Comparison of ENCODE assay signal across 29 cellular contexts in the genomic region with DNA sequence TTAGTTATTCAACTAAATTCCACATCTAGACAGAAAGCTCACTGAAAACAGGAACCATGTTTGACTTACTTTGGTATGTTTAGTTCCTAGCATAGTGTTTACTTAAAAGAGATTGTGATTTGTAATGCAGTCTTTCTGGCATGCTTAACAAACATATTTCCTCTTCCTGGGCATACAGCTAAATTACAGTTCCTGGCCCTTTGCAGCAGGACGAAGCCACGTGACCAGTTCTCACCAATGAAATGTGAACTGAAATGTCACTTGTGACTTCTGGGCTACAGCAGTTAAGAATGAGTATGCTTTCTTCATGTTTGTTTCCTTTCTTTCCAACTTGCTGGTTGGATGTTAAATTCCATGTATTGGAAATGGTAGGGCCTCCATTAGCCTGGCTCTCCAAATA.
A peak's percentile ranks its signal among the peaks of the same experiment; 100 is the strongest.
DNase-seq lines count a peak whose midpoint lies in the region; ATAC-seq, FAIRE-seq and TF ChIP-seq lines count a peak whose summit lies in the region.
"Had no signal": no experiment of that assay in that cellular context is flagged by ENCODE, and none has a peak within 500 bp of the region (broad histone marks: within the 10 kb centered on the region; RNA-seq: fewer than 3 reads in every experiment).

No MANE protein-coding gene starts in this region.

- TF ChIP-seq EP300 in HepG2 (IDR thresholded peaks at IDR 0.05; ENCODE audit: low read depth in 2 of 2, low read length in 2 of 2) (no peak), HepG2 (CRISPR knock-in tag; IDR thresholded peaks at IDR 0.05; ENCODE audit: borderline replicate concordance) (no peak)

- TF ChIP-seq CTCF in HepG2 (CRISPR knock-in tag; IDR thresholded peaks at IDR 0.05): no peak
- no peak for TF ChIP-seq CTCF in right lobe of liver (IDR thresholded peaks at IDR 0.05)
- TF ChIP-seq CTCF in choroid plexus epithelial cell (conservative IDR thresholded peaks at IDR 0.05; ENCODE audit: low read depth, low read length): no peak
- no peak for TF ChIP-seq CTCF in mammary epithelial cell (conservative IDR thresholded peaks at IDR 0.05 in 1 of 2, IDR thresholded peaks at IDR 0.05 in 1 of 2; ENCODE audit: extremely low read depth in 1 of 2, insufficient read depth in 1 of 2, low read depth in 1 of 2, low read length in 2 of 2)

- no peak for TF ChIP-seq POLR2A in HepG2 (IDR thresholded peaks at IDR 0.05; ENCODE audit: insufficient read depth in 1 of 2, low read depth in 2 of 2, low read length in 2 of 2)
- TF ChIP-seq POLR2A in right lobe of liver (IDR thresholded peaks at IDR 0.05): no peak

- no peak overlapping the region for H3K27ac ChIP-seq in HepG2 (ENCODE audit: extremely low read length, insufficient read depth, low read length)
- H3K27ac ChIP-seq in right lobe of liver: no peak overlapping the region
- no peak overlapping the region for H3K27ac ChIP-seq in mammary epithelial cell (ENCODE audit: insufficient read depth, low read depth, low read length)
- H3K27ac ChIP-seq: ascending aorta, cardiac muscle cell, coronary artery, parathyroid adenoma, suprapubic skin, upper lobe of left lung, WERI-Rb-1 had no signal

- in situ Hi-C loops in HepG2 (cut with HindIII; ENCODE audit: extremely low pct_ligation_motif_present, low pct_unique_long_range_greater_than_20kb): no loop called here
- in situ Hi-C loops in mammary epithelial cell (cut with MboI; ENCODE audit: low sequenced_read_pairs in 2 of 2): no loop called here

- intact Hi-C loops in HepG2 (cut with micrococcal nuclease; ENCODE audit: unreplicated experiment): no loop called here
- intact Hi-C loops in right lobe of liver (cut with DNase I): no loop called here
- intact Hi-C loops in mammary epithelial cell (cut with micrococcal nuclease): no loop called here

- no peak for ATAC-seq in HepG2
- ATAC-seq in right lobe of liver: no peak
- ATAC-seq: left lobe of liver had no signal

- CTCF ChIA-PET in HepG2 (lab: Yijun Ruan, JAX; ENCODE audit: low intra/inter-chr PET ratio, low total read pairs) (no interaction called here), mammary epithelial cell (lab: Charles Lee; ENCODE audit: low non-redundant PET) (no interaction called here)

- H3K9ac ChIP-seq in HepG2 (ENCODE audit: insufficient read depth, low read depth, low read length): no peak overlapping the region
- H3K9ac ChIP-seq in mammary epithelial cell (ENCODE audit: insufficient read depth, low read length): no peak overlapping the region
- H3K9ac ChIP-seq: parathyroid adenoma had no signal

- H3K27me3 ChIP-seq in HepG2 (ENCODE audit: control insufficient read depth in 1 of 2, insufficient read depth in 2 of 2, low read length in 2 of 2): no peaks in the 10 kb centered on the region
- H3K27me3 ChIP-seq in right lobe of liver: no peaks in the 10 kb centered on the region
- no peaks in the 10 kb centered on the region for H3K27me3 ChIP-seq in mammary epithelial cell (ENCODE audit: insufficient read depth, low read length)
- H3K27me3 ChIP-seq: ascending aorta, cardiac muscle cell, suprapubic skin, upper lobe of left lung had no signal

- TF ChIP-seq RAD21 in HepG2 (CRISPR knock-in tag; IDR thresholded peaks at IDR 0.05): no peak

- no peaks in the 10 kb centered on the region for H4K20me1 ChIP-seq in HepG2 (ENCODE audit: insufficient read depth, low read length)
- H4K20me1 ChIP-seq in mammary epithelial cell (ENCODE audit: insufficient read depth, low read length): no peaks in the 10 kb centered on the region

- H3K4me2 ChIP-seq in HepG2 (ENCODE audit: low read depth, low read length) (no peak overlapping the region), mammary epithelial cell (ENCODE audit: insufficient read depth, low read depth, low read length) (no peak overlapping the region)

- H3K4me3 ChIP-seq in HepG2 (replicated peaks in 1 of 3; ENCODE audit: insufficient read depth in 1 of 3, low read depth in 2 of 3, low read length in 3 of 3) (no peak overlapping the region), right lobe of liver (no peak overlapping the region), choroid plexus epithelial cell (ENCODE audit: low read depth, low read length) (no peak overlapping the region), mammary epithelial cell (replicated peaks in 1 of 3; ENCODE audit: insufficient read depth in 1 of 3, low read depth in 2 of 3, low read length in 3 of 3) (no peak overlapping the region)
- H3K4me3 ChIP-seq: ascending aorta, cardiac muscle cell, coronary artery, suprapubic skin, upper lobe of left lung had no signal

- DNase-seq in HepG2 (ENCODE audit: low spot score): no peak
- DNase-seq in right lobe of liver: no peak
- peak; percentile 7 for DNase-seq in NCI-H69 (lab: John Stamatoyannopoulos, UW)
- peak; percentile 8 for DNase-seq in choroid plexus epithelial cell (ENCODE audit: low read depth)
- no peak for DNase-seq in D341Med (ENCODE audit: low spot score)
- no peak for DNase-seq in mammary epithelial cell
- no peak for DNase-seq in activated gamma-delta T cell treated with Interleukin-2 at 50 U/mL for 16 hours
- DNase-seq in 8988T: no peak
- DNase-seq: activated CD4-positive, alpha-beta T cell treated with anti-CD3 and anti-CD28 coated beads, Interleukin-2, amount 10 ng/mL, durations not matched to agents 7 days and 5 days; activated gamma-delta T cell; Caco-2; DND-41; effector CD8-positive, alpha-beta T cell; HCEC 1CT; KBM-7; MV-4-11; NCI-H146; NCI-H748 treated with DMSO at 0.1 percent for 48 hours; small intestine; stimulated activated naive CD4-positive, alpha-beta T cell treated with Interleukin-2 at 50 U/mL for 16 hours; T-helper 9 cell; upper lobe of left lung; WERI-Rb-1 had no signal

- POLR2A ChIA-PET in HepG2 (lab: Yijun Ruan, JAX): no interaction called here

- BruUV-seq in HepG2 (replicated peaks; lab: Mats Ljungman, UMichigan) (no TSS peak), mammary epithelial cell (replicated peaks; lab: Mats Ljungman, UMichigan) (no TSS peak)

- no peaks in the 10 kb centered on the region for H3K79me2 ChIP-seq in HepG2 (ENCODE audit: insufficient read depth, low read length)
- H3K79me2 ChIP-seq in mammary epithelial cell (ENCODE audit: insufficient read depth, low read length): no peaks in the 10 kb centered on the region
- H3K79me2 ChIP-seq: parathyroid adenoma had no signal

- no peaks in the 10 kb centered on the region for H3K9me3 ChIP-seq in HepG2 (ENCODE audit: low read length)
- H3K9me3 ChIP-seq in right lobe of liver: no peaks in the 10 kb centered on the region
- H3K9me3 ChIP-seq in mammary epithelial cell (replicated peaks; ENCODE audit: insufficient read depth, low read length): no peaks in the 10 kb centered on the region
- H3K9me3 ChIP-seq: ascending aorta, Caco-2, suprapubic skin, upper lobe of left lung had no signal

- no peak overlapping the region for H2AFZ ChIP-seq in HepG2 (ENCODE audit: low read length)
- no peak overlapping the region for H2AFZ ChIP-seq in mammary epithelial cell (ENCODE audit: low read depth, low read length)
- H2AFZ ChIP-seq: parathyroid adenoma had no signal

- H3K36me3 ChIP-seq in HepG2 (replicated peaks in 1 of 2; ENCODE audit: control insufficient read depth in 1 of 2, insufficient read depth in 2 of 2, low read length in 2 of 2): no peaks in the 10 kb centered on the region
- H3K36me3 ChIP-seq in right lobe of liver: no peaks in the 10 kb centered on the region
- no peaks in the 10 kb centered on the region for H3K36me3 ChIP-seq in mammary epithelial cell (ENCODE audit: insufficient read depth, low read length)
- H3K36me3 ChIP-seq: ascending aorta, cardiac muscle cell, suprapubic skin, upper lobe of left lung, WERI-Rb-1 had no signal

- 33% methylated on average over 2 of the region's 2 CpGs for WGBS in HepG2 (ENCODE audit: low lambda C conversion rate)
- WGBS in right lobe of liver (ENCODE audit: insufficient coverage, low coverage, low lambda C conversion rate, missing lambda C conversion rate): 44% methylated on average over 2 of the region's 2 CpGs
- WGBS in mammary epithelial cell (ENCODE audit: low coverage, missing lambda C conversion rate): 83% methylated on average over 2 of the region's 2 CpGs

- H3K4me1 ChIP-seq in HepG2 (ENCODE audit: insufficient read depth, low read length) (no peaks in the 10 kb centered on the region), right lobe of liver (no peaks in the 10 kb centered on the region), mammary epithelial cell (ENCODE audit: insufficient read depth, low read length) (no peaks in the 10 kb centered on the region)
- H3K4me1 ChIP-seq: ascending aorta, parathyroid adenoma, suprapubic skin, upper lobe of left lung had no signal

- FAIRE-seq in HepG2 (lab: Jason Lieb, UNC): no peak
- FAIRE-seq: small intestine had no signal

- dilution Hi-C loops in mammary epithelial cell (cut with HindIII; ENCODE audit: low sequenced_read_pairs): no loop called here

TF ChIP-seq in HepG2, 621 proteins besides CTCF, POLR2A, EP300 and RAD21:
- TF ChIP-seq, protein P1, sequence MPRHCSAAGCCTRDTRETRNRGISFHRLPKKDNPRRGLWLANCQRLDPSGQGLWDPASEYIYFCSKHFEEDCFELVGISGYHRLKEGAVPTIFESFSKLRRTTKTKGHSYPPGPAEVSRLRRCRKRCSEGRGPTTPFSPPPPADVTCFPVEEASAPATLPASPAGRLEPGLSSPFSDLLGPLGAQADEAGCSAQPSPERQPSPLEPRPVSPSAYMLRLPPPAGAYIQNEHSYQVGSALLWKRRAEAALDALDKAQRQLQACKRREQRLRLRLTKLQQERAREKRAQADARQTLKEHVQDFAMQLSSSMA (CRISPR knock-in tag; IDR thresholded peaks at IDR 0.05): no peak
- TF ChIP-seq, protein P2, sequence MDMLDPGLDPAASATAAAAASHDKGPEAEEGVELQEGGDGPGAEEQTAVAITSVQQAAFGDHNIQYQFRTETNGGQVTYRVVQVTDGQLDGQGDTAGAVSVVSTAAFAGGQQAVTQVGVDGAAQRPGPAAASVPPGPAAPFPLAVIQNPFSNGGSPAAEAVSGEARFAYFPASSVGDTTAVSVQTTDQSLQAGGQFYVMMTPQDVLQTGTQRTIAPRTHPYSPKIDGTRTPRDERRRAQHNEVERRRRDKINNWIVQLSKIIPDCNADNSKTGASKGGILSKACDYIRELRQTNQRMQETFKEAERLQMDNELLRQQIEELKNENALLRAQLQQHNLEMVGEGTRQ (IDR thresholded peaks at IDR 0.05; ENCODE audit: low read depth, low read length): peak; percentile 11; the same call in 1 of the 2 replicates
- TF ChIP-seq, protein P2 (CRISPR knock-in tag; IDR thresholded peaks at IDR 0.05; ENCODE audit: borderline replicate concordance): no peak

Comparison
In these comparisons a context has a peak if more than half of its experiments do, and no peak if none do; other contexts are left out.
1. DNase-seq: peak in NCI-H69 (single experiment) and choroid plexus epithelial cell (single experiment); none in HepG2 (single experiment), right lobe of liver (0 of 3), D341Med (single experiment), mammary epithelial cell (single experiment), activated gamma-delta T cell treated with Interleukin-2 at 50 U/mL for 16 hours (single experiment) and 8988T (single experiment).